9 cellular contexts compared by ENCODE assay signal in the genomic region with DNA sequence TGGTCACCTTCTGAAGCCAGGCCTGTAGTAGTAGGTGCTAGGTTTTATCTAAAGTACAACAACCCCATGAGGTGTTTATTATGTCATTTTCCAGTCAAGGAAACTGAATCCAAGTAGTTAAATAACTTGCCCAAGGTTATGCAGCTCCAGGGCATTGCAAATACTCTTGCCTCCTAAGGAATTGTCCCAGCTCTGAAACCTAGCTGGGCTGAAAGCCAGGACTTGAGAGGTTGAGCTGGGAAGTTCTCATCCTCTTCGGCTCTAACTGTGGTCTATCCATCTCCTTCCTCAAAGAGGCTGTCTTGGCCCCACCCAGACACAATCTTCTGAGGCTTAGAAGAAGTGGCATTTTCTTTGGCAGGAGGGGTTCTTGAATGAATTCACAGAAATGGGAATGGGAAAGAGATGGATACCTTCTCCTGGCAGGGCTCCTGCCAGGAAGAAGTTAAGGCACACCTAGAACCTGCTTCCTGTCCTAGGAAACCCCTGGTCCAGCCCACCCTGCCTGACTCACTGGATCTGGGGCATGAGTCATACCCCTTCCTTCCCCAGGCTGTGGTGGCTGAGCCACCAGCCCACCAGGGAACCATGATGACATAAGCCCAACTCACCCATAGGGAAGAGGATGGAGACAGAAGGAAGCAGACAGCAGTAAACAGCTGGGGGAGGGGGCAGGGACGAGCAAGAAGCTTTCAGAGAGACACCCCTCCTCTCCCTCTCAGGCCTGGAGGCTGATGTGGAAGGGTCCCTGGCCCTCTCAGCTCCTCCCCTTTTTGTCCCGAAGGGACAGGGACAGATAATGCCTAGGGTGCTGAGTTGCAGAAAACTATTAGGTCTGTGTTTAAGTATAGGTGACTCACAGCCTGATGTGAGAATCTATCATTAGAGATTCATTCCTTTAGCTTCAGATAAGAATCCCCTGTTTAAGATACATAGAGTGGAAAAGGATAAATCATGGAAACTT. TPM values are rescaled to one million over a fixed set of nuclear protein-coding genes. Genes with fewer than 3 reads are reported as not detected.
DNase-seq lines count a peak whose midpoint lies in the region; ATAC-seq and TF ChIP-seq lines count a peak whose summit lies in the region.
"Had no signal": no experiment of that assay in that cellular context is flagged by ENCODE, and none has a peak within 500 bp of the region (broad histone marks: within the 10 kb centered on the region; RNA-seq: fewer than 3 reads in every experiment).

No MANE protein-coding gene starts in this region.

- H3K9ac ChIP-seq in NT2/D1 (ENCODE audit: insufficient read length, low read depth) (no peak overlapping the region), smooth muscle cell (ENCODE audit: low read depth) (peak overlapping the region; percentile 24)

- H3K4me3 ChIP-seq in NT2/D1 (ENCODE audit: insufficient read length, low read depth): no peak overlapping the region
- H3K4me3 ChIP-seq in smooth muscle cell: no peak overlapping the region

- no peaks in the 10 kb centered on the region for H4K20me1 ChIP-seq in smooth muscle cell (ENCODE audit: low read depth)

- H3K79me2 ChIP-seq in smooth muscle cell (ENCODE audit: low read depth): no peaks in the 10 kb centered on the region

- H3K9me3 ChIP-seq in NT2/D1 (ENCODE audit: insufficient read depth, low read length) (no peaks in the 10 kb centered on the region), smooth muscle cell (replicated peaks; ENCODE audit: low read depth) (no peaks in the 10 kb centered on the region)

- H3K36me3 ChIP-seq in NT2/D1 (ENCODE audit: insufficient read depth, insufficient read length, low read length) (no peaks in the 10 kb centered on the region), smooth muscle cell (ENCODE audit: low read depth) (no peaks in the 10 kb centered on the region)

- ATAC-seq in GM19324 (IDR thresholded peaks at IDR 0.05; ENCODE audit: low FRiP score, unreplicated experiment) (no peak), GM18505 (IDR thresholded peaks at IDR 0.05; ENCODE audit: unreplicated experiment) (no peak)

- no peak for TF ChIP-seq POLR2A in GM18505 (IDR thresholded peaks at IDR 0.05; ENCODE audit: borderline replicate concordance, extremely low read depth, insufficient read depth, insufficient read length)

- no peak for TF ChIP-seq CTCF in smooth muscle cell (IDR thresholded peaks at IDR 0.05; ENCODE audit: borderline replicate concordance, insufficient read depth, poor library complexity, severe bottlenecking)

- no peaks in the 10 kb centered on the region for H3K27me3 ChIP-seq in NT2/D1 (ENCODE audit: insufficient read depth, insufficient read length)
- H3K27me3 ChIP-seq in smooth muscle cell (ENCODE audit: low read depth): no peaks in the 10 kb centered on the region

- H3K4me1 ChIP-seq in NT2/D1 (ENCODE audit: insufficient read depth, insufficient read length) (peaks cover 13% of the 10 kb centered on the region), smooth muscle cell (ENCODE audit: low read depth) (peaks cover 3% of the 10 kb centered on the region)

- peak overlapping the region; percentile 56 for H3K27ac ChIP-seq in smooth muscle cell (ENCODE audit: low read depth)

- H3F3A ChIP-seq in smooth muscle cell (ENCODE audit: low read depth): no peaks in the 10 kb centered on the region

- peak; percentile 74 for DNase-seq in GM03348 (ENCODE audit: low spot score)
- DNase-seq in NT2/D1 (ENCODE audit: low read depth, low spot score): peak; percentile 35
- peak; percentile 75 for DNase-seq in astrocyte of the hippocampus (ENCODE audit: low read depth, low spot score)
- DNase-seq in smooth muscle cell (lab: John Stamatoyannopoulos, UW; ENCODE audit: unreplicated experiment): no peak
- no peak for DNase-seq in NCI-H510A (lab: John Stamatoyannopoulos, UW)
- DNase-seq in NCI-H1092 treated with DMSO at 0.1 percent for 48 hours (lab: John Stamatoyannopoulos, UW): no peak

- WGBS in smooth muscle cell (ENCODE audit: low lambda C conversion rate): 20% methylated on average over 3 of the region's 3 CpGs

- H3K4me2 ChIP-seq in smooth muscle cell: peak overlapping the region; percentile 12

- no peak overlapping the region for H2AFZ ChIP-seq in smooth muscle cell (ENCODE audit: low read depth)

RNA-seq across cellular contexts. Expression of a gene that starts 2.1 kb away (rescaled TPM):
- 1.8 and 3.1 TPM in 2 replicates for total RNA-seq in smooth muscle cell
- polyA plus RNA-seq in smooth muscle cell: 1.6 and 4.2 TPM in 2 replicates
- total RNA-seq: neural crest cell had no signal

RNA-seq across cellular contexts. Expression of a gene that starts 54.0 kb away (rescaled TPM):
- total RNA-seq in smooth muscle cell: 93.9 and 121 TPM in 2 replicates
- 126 and 133 TPM in 2 replicates for polyA plus RNA-seq in smooth muscle cell

RNA-seq across cellular contexts. Expression of a gene that starts 54.5 kb away (rescaled TPM):
- 93.8 and 95.2 TPM in 2 replicates for total RNA-seq in smooth muscle cell
- polyA plus RNA-seq in smooth muscle cell: 119 and 122 TPM in 2 replicates

Comparison
In these comparisons a context has a peak if more than half of its experiments do, and no peak if none do; other contexts are left out.
1. DNase-seq: peak in GM03348 (single experiment), NT2/D1 (single experiment) and astrocyte of the hippocampus (single experiment); none in smooth muscle cell (single experiment), NCI-H510A (single experiment) and NCI-H1092 treated with DMSO at 0.1 percent for 48 hours (single experiment).